ENCODE assay signal across 1 cellular context in the genomic region with DNA sequence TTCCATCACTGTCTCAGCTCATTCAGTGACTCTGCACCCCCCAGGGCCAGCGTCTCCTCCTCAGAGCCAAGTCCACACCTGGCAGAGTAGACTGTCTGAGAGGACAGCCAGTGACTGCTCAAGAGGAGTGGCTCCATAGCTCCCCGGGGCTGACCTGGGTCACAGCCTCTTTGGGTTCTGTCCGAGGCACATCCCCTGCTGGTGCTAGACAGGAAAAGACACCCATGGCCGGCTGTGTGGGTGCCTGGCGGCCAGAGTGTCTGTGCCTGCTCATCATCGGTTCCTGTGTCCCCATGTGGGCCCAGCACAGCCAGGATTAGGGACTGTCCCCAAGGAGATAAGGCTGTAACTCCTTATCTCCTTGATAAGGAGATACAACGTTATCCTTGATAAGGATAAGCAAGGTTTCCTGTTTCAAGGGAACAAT.
TF ChIP-seq lines count a peak whose summit lies in the region.

No MANE protein-coding gene starts in this region.

TF ChIP-seq in A549, 52 proteins besides CTCF, POLR2A, EP300 and RAD21 (continued from another document):
- TF ChIP-seq, protein P1, sequence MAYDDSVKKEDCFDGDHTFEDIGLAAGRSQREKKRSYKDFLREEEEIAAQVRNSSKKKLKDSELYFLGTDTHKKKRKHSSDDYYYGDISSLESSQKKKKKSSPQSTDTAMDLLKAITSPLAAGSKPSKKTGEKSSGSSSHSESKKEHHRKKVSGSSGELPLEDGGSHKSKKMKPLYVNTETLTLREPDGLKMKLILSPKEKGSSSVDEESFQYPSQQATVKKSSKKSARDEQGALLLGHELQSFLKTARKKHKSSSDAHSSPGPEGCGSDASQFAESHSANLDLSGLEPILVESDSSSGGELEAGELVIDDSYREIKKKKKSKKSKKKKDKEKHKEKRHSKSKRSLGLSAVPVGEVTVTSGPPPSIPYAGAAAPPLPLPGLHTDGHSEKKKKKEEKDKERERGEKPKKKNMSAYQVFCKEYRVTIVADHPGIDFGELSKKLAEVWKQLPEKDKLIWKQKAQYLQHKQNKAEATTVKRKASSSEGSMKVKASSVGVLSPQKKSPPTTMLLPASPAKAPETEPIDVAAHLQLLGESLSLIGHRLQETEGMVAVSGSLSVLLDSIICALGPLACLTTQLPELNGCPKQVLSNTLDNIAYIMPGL (CRISPR knock-in tag; IDR thresholded peaks at IDR 0.05; ENCODE audit: borderline replicate concordance) = no peak
- no peak for TF ChIP-seq JUNB (IDR thresholded peaks at IDR 0.05)
- TF ChIP-seq KDM5A (IDR thresholded peaks at IDR 0.05) = no peak
TF ChIP-seq in A549: peak in this region for 0.
